Comparison of ENCODE assay signal across 9 cellular contexts in genomic region chr15:75532413-75533250, GRCh38. TPM values are rescaled to one million over a fixed set of nuclear protein-coding genes. Genes with fewer than 3 reads are reported as not detected.
DNase-seq lines count a peak whose midpoint lies in the region; ATAC-seq, FAIRE-seq and TF ChIP-seq lines count a peak whose summit lies in the region.
"Had no signal": no experiment of that assay in that cellular context is flagged by ENCODE, and none has a peak within 500 bp of the region (broad histone marks: within the 10 kb centered on the region; RNA-seq: fewer than 3 reads in every experiment).

No MANE protein-coding gene starts in this region.

- no peak overlapping the region for H3K4ac ChIP-seq in IMR-90 (ENCODE audit: low read depth, low read length)

- no peak overlapping the region for H4K5ac ChIP-seq in IMR-90 (ENCODE audit: low read depth, low read length)

- H3K56ac ChIP-seq in IMR-90 (ENCODE audit: extremely low read depth, insufficient read depth, low read length) = no peak overlapping the region

- no peak overlapping the region for H4K91ac ChIP-seq in IMR-90 (ENCODE audit: insufficient read depth, low read depth, low read length)

- peaks cover 12% of the 10 kb centered on the region for H3K4me1 Mint-ChIP-seq in CD14-positive monocyte

- H2AK5ac ChIP-seq in IMR-90 (ENCODE audit: low read depth, low read length) = no peak overlapping the region

- DNase-seq in CD14-positive monocyte (ENCODE audit: low spot score) (no peak), IMR-90 (peak; percentile 88), iPS DF 19.7 (ENCODE audit: low read depth, low spot score) (peak; percentile 42), small intestine (peak; percentile 69), cerebellum (ENCODE audit: low spot score) (no peak), NCI-H345 treated with DMSO at 0.1 percent for 48 hours (lab: John Stamatoyannopoulos, UW; ENCODE audit: unreplicated experiment) (no peak), 8988T (no peak)
- DNase-seq: naive B cell had no signal

- in situ Hi-C loops in IMR-90 (cut with MboI; ENCODE audit: low sequenced_read_pairs) = no loop called here

- intact Hi-C loops in CD14-positive monocyte (cut with micrococcal nuclease) (no loop called here), IMR-90 (cut with micrococcal nuclease) (loop anchor here (5.0 kb wide), 1 partner anchor 45 kb away; the partner anchor contains the start of gene PTPN9)

- H3K9me3 Mint-ChIP-seq in CD14-positive monocyte = no peaks in the 10 kb centered on the region
- H3K9me3 Mint-ChIP-seq: naive B cell had no signal

- peaks cover 63% of the 10 kb centered on the region for H4K20me1 ChIP-seq in IMR-90 (ENCODE audit: insufficient read depth, low read length)

- H3K27ac Mint-ChIP-seq in CD14-positive monocyte = peak overlapping the region in 5 of 7 donors; percentile 34 to 63 (median 52)

- peak overlapping the region; percentile 33 for H2AK9ac ChIP-seq in IMR-90 (replicated peaks; ENCODE audit: low read depth, low read length, poor library complexity)

- peak; percentile 90 for ATAC-seq in IMR-90 (ENCODE audit: low read depth)

- no peaks in the 10 kb centered on the region for H3K27me3 Mint-ChIP-seq in CD14-positive monocyte (ENCODE audit: low read depth in 3 of 3)
- H3K27me3 Mint-ChIP-seq: naive B cell had no signal

- no CpG with 5 or more reads among the region's 1 CpG for WGBS in IMR-90 (ENCODE audit: extremely low coverage in 2 of 2, insufficient read length in 1 of 2), 2 experiments
- WGBS in small intestine, 3 donors = 35 to 64% (median 51%) methylated on average over 1 of the region's 1 CpG

- H2BK5ac ChIP-seq in IMR-90 (ENCODE audit: low read depth, low read length, poor library complexity, severe bottlenecking) = no peak overlapping the region

- BruUV-seq in IMR-90 (replicated peaks; lab: Mats Ljungman, UMichigan) = no TSS peak

- H3K18ac ChIP-seq in IMR-90 (ENCODE audit: low read depth, low read length) = no peak overlapping the region

- H2AFZ ChIP-seq in IMR-90 (replicated peaks; ENCODE audit: low read length, poor library complexity) = no peak overlapping the region

- no peak overlapping the region for H3K27ac ChIP-seq in IMR-90 (ENCODE audit: insufficient read depth, low read length)
- peak overlapping the region; percentile 48 for H3K27ac ChIP-seq in angular gyrus (ENCODE audit: low read depth, low read length)
- H3K27ac ChIP-seq in small intestine (ENCODE audit: low read depth in 1 of 2, low read length in 1 of 2) = peak overlapping the region; percentile 37 to 66

- FAIRE-seq in small intestine (lab: Jason Lieb, UNC) = no peak

- dilution Hi-C loops in IMR-90 (cut with HindIII; ENCODE audit: low sequenced_read_pairs, unreplicated experiment) = no loop called here

- H3K36me3 Mint-ChIP-seq in CD14-positive monocyte = peaks cover 6 to 12% of the 10 kb centered on the region in 2 donors

- peaks cover 7% of the 10 kb centered on the region for H3K4me1 ChIP-seq in IMR-90 (ENCODE audit: control insufficient read depth, insufficient read depth, low read length)
- H3K4me1 ChIP-seq in small intestine (ENCODE audit: control insufficient read depth in 2 of 2, insufficient read depth in 1 of 2, low read depth in 1 of 2, low read length in 1 of 2) = peaks cover 0 to 6% of the 10 kb centered on the region in 2 donors

- H3K79me1 ChIP-seq in IMR-90 (ENCODE audit: low read depth in 1 of 2, low read length in 2 of 2) = peaks cover 30 to 63% of the 10 kb centered on the region in 2 experiments

- CTCF ChIA-PET in IMR-90 (lab: Yijun Ruan, JAX) = interaction anchor here (0.6 to 2.6 kb wide), 8 partner anchors 11 to 723 kb away, joined by 3 to 12 read pairs (median 4); no protein-coding TSS in a partner anchor

- no peak overlapping the region for H2BK120ac ChIP-seq in IMR-90 (ENCODE audit: low read depth, low read length)

- H3K27me3 ChIP-seq in IMR-90 (ENCODE audit: control insufficient read depth, insufficient read depth, low read length) = no peaks in the 10 kb centered on the region
- H3K27me3 ChIP-seq in small intestine (ENCODE audit: control insufficient read depth in 2 of 2, insufficient read depth in 2 of 2, low read length in 2 of 2) = no peaks in the 10 kb centered on the region

- no peak for TF ChIP-seq RAD21 in IMR-90 (IDR thresholded peaks at IDR 0.05; ENCODE audit: low read length)

- POLR2A ChIA-PET in IMR-90 (lab: Charles Lee; ENCODE audit: unreplicated experiment) = no interaction called here

- H3K36me3 ChIP-seq in IMR-90 (ENCODE audit: control insufficient read depth, insufficient read depth, low read length) (no peaks in the 10 kb centered on the region), small intestine (ENCODE audit: control insufficient read depth in 2 of 2, insufficient read depth in 2 of 2, low read length in 2 of 2) (no peaks in the 10 kb centered on the region)

- H4K8ac ChIP-seq in IMR-90 (ENCODE audit: low read depth in 2 of 2, low read length in 2 of 2) = no peak overlapping the region

- no peak overlapping the region for H3K14ac ChIP-seq in IMR-90 (replicated peaks; ENCODE audit: low read depth, low read length)

- H3K23ac ChIP-seq in IMR-90 (ENCODE audit: low read depth, low read length) = no peak overlapping the region

- peaks cover 18% of the 10 kb centered on the region for H3K9me1 ChIP-seq in IMR-90 (ENCODE audit: insufficient read depth, low read length)

- no peak overlapping the region for H3K9ac ChIP-seq in IMR-90 (ENCODE audit: low read depth, low read length)

- peak; percentile 58 for TF ChIP-seq CTCF in CD14-positive monocyte (IDR thresholded peaks at IDR 0.05)
- TF ChIP-seq CTCF in IMR-90 (conservative IDR thresholded peaks at IDR 0.05; ENCODE audit: low read depth, low read length) = peak; percentile 23; the same call in 1 of the 2 replicates

- H2BK20ac ChIP-seq in IMR-90 (ENCODE audit: low read depth, low read length) = no peak overlapping the region

- no peak for TF ChIP-seq POLR2A in IMR-90 (IDR thresholded peaks at IDR 0.05; ENCODE audit: low read depth, low read length)

- H3K4me3 ChIP-seq in IMR-90 (ENCODE audit: insufficient read depth, low read depth, low read length) (no peak overlapping the region), small intestine (ENCODE audit: low read depth in 1 of 2, low read length in 2 of 2) (no peak overlapping the region)

- H3K9me3 ChIP-seq in IMR-90 (ENCODE audit: control insufficient read depth, insufficient read depth, low read length) = no peaks in the 10 kb centered on the region
- no peaks in the 10 kb centered on the region for H3K9me3 ChIP-seq in small intestine (ENCODE audit: control insufficient read depth, low read depth)

- H3K4me3 Mint-ChIP-seq in CD14-positive monocyte = no peak overlapping the region

- peak overlapping the region; percentile 2; the same call in 1 of the 2 replicates for H3K4me2 ChIP-seq in IMR-90 (ENCODE audit: low read depth, low read length)

- no peak overlapping the region for H2BK15ac ChIP-seq in IMR-90 (ENCODE audit: low read depth, low read length)

TF ChIP-seq in IMR-90, 13 proteins besides CTCF, POLR2A, EP300 and RAD21:
- TF ChIP-seq CEBPB (IDR thresholded peaks at IDR 0.05; ENCODE audit: low read depth, low read length) = no peak
- no peak for TF ChIP-seq MAZ (IDR thresholded peaks at IDR 0.05; ENCODE audit: borderline replicate concordance, low read depth, low read length)
- TF ChIP-seq SMC3 (IDR thresholded peaks at IDR 0.05; ENCODE audit: low read depth, low read length) = 0 out of 2 replicates have a peak, but pooled peaks have one; percentile 9
- TF ChIP-seq RFX5 (IDR thresholded peaks at IDR 0.05; ENCODE audit: low read depth, low read length) = no peak
- no peak for TF ChIP-seq NFE2L2 (IDR thresholded peaks at IDR 0.05; ENCODE audit: low read depth, low read length)
- TF ChIP-seq MAFK (IDR thresholded peaks at IDR 0.05; ENCODE audit: low read depth, low read length) = no peak
- peak; percentile 42; the same call in 1 of the 2 replicates for TF ChIP-seq MXI1 (IDR thresholded peaks at IDR 0.05; ENCODE audit: borderline replicate concordance, low read depth, low read length)
- TF ChIP-seq RCOR1 (IDR thresholded peaks at IDR 0.05; ENCODE audit: insufficient replicate concordance, low read length) = no peak
- no peak for TF ChIP-seq FOS (IDR thresholded peaks at IDR 0.05; ENCODE audit: low read depth, low read length)
- TF ChIP-seq USF2 (IDR thresholded peaks at IDR 0.05; ENCODE audit: low read depth, low read length) = no peak
- no peak for TF ChIP-seq ELK1 (IDR thresholded peaks at IDR 0.05; ENCODE audit: borderline replicate concordance, low read depth, low read length)
- no peak for TF ChIP-seq CHD1 (IDR thresholded peaks at IDR 0.05; ENCODE audit: low read depth, low read length)
- TF ChIP-seq BHLHE40 (IDR thresholded peaks at IDR 0.05; ENCODE audit: low read depth, low read length) = peak; percentile 15; the same call in 1 of the 2 replicates

RNA-seq across cellular contexts. Expression of gene PTPN9, which starts 46.5 kb away (rescaled TPM):
- 10 to 100 TPM; 21.1 to 28.0 TPM for polyA plus RNA-seq in CD14-positive monocyte
- 20.0 and 26.5 TPM in 2 replicates for total RNA-seq in IMR-90 (2012; rRNA removed)
- 26.3 and 38.9 TPM in 2 replicates for polyA plus RNA-seq in IMR-90 (2012; rRNA removed)
- polyA plus RNA-seq in IMR-90 (2012; cell fraction: cytosol; rRNA removed) = 12.9 and 26.0 TPM in 2 replicates
- polyA plus RNA-seq in IMR-90 (2012; cell fraction: nucleus; rRNA removed; ENCODE audit: low replicate concordance) = 19.8 and 20.1 TPM in 2 replicates
- polyA plus RNA-seq in small intestine = 10 to 100 TPM; 19.7 to 21.0 (median 20.3) TPM
- total RNA-seq in cerebellum = 25.5 TPM

Comparison
In these comparisons a context has a peak if more than half of its experiments do, and no peak if none do; other contexts are left out.
1. DNase-seq: peak in IMR-90 (single experiment), iPS DF 19.7 (single experiment) and small intestine (single experiment); none in CD14-positive monocyte (single experiment), cerebellum (single experiment), NCI-H345 treated with DMSO at 0.1 percent for 48 hours (single experiment) and 8988T (single experiment).